ENCODE assay signal across 8 cellular contexts in the genomic region with DNA sequence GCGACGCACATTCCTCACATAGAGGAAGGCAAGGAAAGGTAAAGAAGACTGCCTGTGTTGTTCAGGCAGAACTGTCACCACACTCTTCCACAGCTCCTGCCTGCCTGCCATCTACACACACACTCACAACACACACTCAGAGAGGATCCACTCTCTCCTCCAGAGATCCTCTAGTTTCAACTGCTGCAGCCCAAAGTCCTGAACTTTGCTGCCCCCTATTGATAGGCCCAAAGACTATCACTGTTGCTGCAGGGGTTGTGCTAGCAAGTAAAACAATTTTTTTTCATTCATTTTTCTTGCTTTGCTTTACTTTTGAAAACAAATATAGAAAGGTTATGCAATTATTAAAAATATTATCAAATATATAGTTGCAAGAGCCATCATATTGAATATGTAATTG. TPM values are rescaled to one million over a fixed set of nuclear protein-coding genes. Genes with fewer than 3 reads are reported as not detected.
A peak's percentile ranks its signal among the peaks of the same experiment; 100 is the strongest.
DNase-seq lines count a peak whose midpoint lies in the region; ATAC-seq and TF ChIP-seq lines count a peak whose summit lies in the region.

No MANE protein-coding gene starts in this region.

- no peaks in the 10 kb centered on the region for H3K4me1 ChIP-seq in endodermal cell (ENCODE audit: control insufficient read depth, insufficient read depth, low read length)

- peak; percentile 38; the same call in 1 of the 2 replicates for TF ChIP-seq CTCF in RWPE1 (conservative IDR thresholded peaks at IDR 0.05; ENCODE audit: low read depth)
- TF ChIP-seq CTCF in endodermal cell (conservative IDR thresholded peaks at IDR 0.05), result peak; percentile 95

- peaks cover 6% of the 10 kb centered on the region for H3K27me3 ChIP-seq in endodermal cell (ENCODE audit: control insufficient read depth, insufficient read depth, low read length, poor library complexity, severe bottlenecking)

- no peak overlapping the region for H3K4me3 ChIP-seq in endodermal cell (ENCODE audit: low read length)

- no peak overlapping the region for H3K27ac ChIP-seq in RWPE1
- H3K27ac ChIP-seq in endodermal cell (ENCODE audit: low read depth, low read length), result no peak overlapping the region

- CTCF ChIA-PET in RWPE1 (lab: Yijun Ruan, JAX), result interaction anchor here (0.7 kb wide), 1 partner anchor 10 kb away, joined by 4 read pairs; no protein-coding TSS in a partner anchor

- H3K27ac Mint-ChIP-seq in endodermal cell, result no peak overlapping the region

- no peak overlapping the region for H3K9ac ChIP-seq in endodermal cell (ENCODE audit: extremely low read depth, low read length, poor library complexity, severe bottlenecking)

- WGBS in endodermal cell (ENCODE audit: insufficient coverage in 1 of 2, insufficient read length in 1 of 2), 2 experiments, result 97% methylated on average over 2 of the region's 2 CpGs; no CpG with 5 or more reads in 1 of the 2 experiments

- H3K9me3 Mint-ChIP-seq in endodermal cell, result peaks cover 11% of the 10 kb centered on the region

- H3K9me3 ChIP-seq in endodermal cell (ENCODE audit: control insufficient read depth, low read length), result peaks cover 13% of the 10 kb centered on the region

- peaks cover 8% of the 10 kb centered on the region for H3K27me3 Mint-ChIP-seq in endodermal cell (ENCODE audit: insufficient read depth)

- peaks cover 21% of the 10 kb centered on the region for H3K36me3 Mint-ChIP-seq in endodermal cell (ENCODE audit: low read depth)

- H3K4me3 Mint-ChIP-seq in endodermal cell, result no peak overlapping the region

- H3K36me3 ChIP-seq in endodermal cell (ENCODE audit: control insufficient read depth, insufficient read depth, low read length), result peaks cover 24% of the 10 kb centered on the region

- POLR2A ChIA-PET in RWPE1 (lab: Yijun Ruan, JAX; ENCODE audit: low non-redundant PET), result no interaction called here

- peak; percentile 68 for DNase-seq in activated effector memory CD4-positive, alpha-beta T cell treated with anti-CD3 and anti-CD28 coated beads, Interleukin-2, amount 50 U/mL, for 16 hours
- DNase-seq in activated effector memory CD4-positive, alpha-beta T cell treated with Interleukin-2 at 50 U/mL for 16 hours, result no peak
- DNase-seq in LHCN-M2 (ENCODE audit: low read depth) (peak; percentile 50), RWPE1 (ENCODE audit: low spot score) (no peak), endodermal cell (peak; percentile 79), myocyte (ENCODE audit: low read depth) (peak; percentile 56), ureter (ENCODE audit: low spot score) (no peak)

- no peak for ATAC-seq in GM21528 (IDR thresholded peaks at IDR 0.05; ENCODE audit: low FRiP score, unreplicated experiment)

- no peaks in the 10 kb centered on the region for H3K4me1 Mint-ChIP-seq in endodermal cell

RNA-seq across cellular contexts. Expression of a gene that starts 5.9 kb away (rescaled TPM):
- 0.26 TPM in 1 of 2 replicates, not detected in the other for total RNA-seq in LHCN-M2 (2014; rRNA removed)
- polyA plus RNA-seq in LHCN-M2 (2012), result 0.21 TPM
- total RNA-seq in endodermal cell, result under 1 TPM; 0.80 to 0.88 TPM
- polyA plus RNA-seq in endodermal cell (2013, experiment 1 of 2), result 1.9 TPM
- 1.3 TPM for polyA plus RNA-seq in endodermal cell (2013, experiment 2 of 2)
- not detected in 2 replicates for total RNA-seq in myocyte
- polyA plus RNA-seq in myocyte (2012), result not detected
- total RNA-seq in ureter, result 1.1 TPM

RNA-seq across cellular contexts. Expression of a gene that starts 12.0 kb away (rescaled TPM):
- 12.5 and 14.6 TPM in 2 replicates for total RNA-seq in LHCN-M2 (2014; rRNA removed)
- polyA plus RNA-seq in LHCN-M2 (2012), result 5.0 TPM
- 1 to 10 TPM; 6.6 to 8.5 TPM for total RNA-seq in endodermal cell
- polyA plus RNA-seq in endodermal cell (2013, experiment 1 of 2), result 13.6 TPM
- 14.4 TPM for polyA plus RNA-seq in endodermal cell (2013, experiment 2 of 2)
- total RNA-seq in myocyte, result 11.9 and 12.1 TPM in 2 replicates
- 4.2 TPM for polyA plus RNA-seq in myocyte (2012)
- total RNA-seq in ureter, result 7.6 TPM

RNA-seq across cellular contexts. Expression of a gene that starts 12.1 kb away (rescaled TPM):
- total RNA-seq in LHCN-M2 (2014; rRNA removed) (36.7 and 38.4 TPM in 2 replicates), endodermal cell (10 to 100 TPM; 40.6 to 47.0 TPM), myocyte (24.4 and 37.7 TPM in 2 replicates), ureter (68.7 TPM)
- 10.3 TPM for polyA plus RNA-seq in LHCN-M2 (2012)
- polyA plus RNA-seq in endodermal cell (2013, experiment 1 of 2), result 29.7 TPM
- polyA plus RNA-seq in endodermal cell (2013, experiment 2 of 2), result 23.1 TPM
- polyA plus RNA-seq in myocyte (2012), result 18.1 TPM

Comparison
In these comparisons a context has a peak if more than half of its experiments do, and no peak if none do; other contexts are left out.
1. DNase-seq: peak in activated effector memory CD4-positive, alpha-beta T cell treated with anti-CD3 and anti-CD28 coated beads, Interleukin-2, amount 50 U/mL, for 16 hours (single experiment), LHCN-M2 (single experiment), endodermal cell (single experiment) and myocyte (single experiment); none in activated effector memory CD4-positive, alpha-beta T cell treated with Interleukin-2 at 50 U/mL for 16 hours (single experiment), RWPE1 (single experiment) and ureter (single experiment).